ENCODE assay signal across 32 cellular contexts in genomic region chr10:88782222-88782621, GRCh38. TPM values are rescaled to one million over a fixed set of nuclear protein-coding genes. Genes with fewer than 3 reads are reported as not detected.
"Had no signal": no experiment of that assay in that cellular context is flagged by ENCODE, and none has a peak within 500 bp of the region (broad histone marks: within the 10 kb centered on the region; RNA-seq: fewer than 3 reads in every experiment).

No MANE protein-coding gene starts in this region.

- H3K9me3 ChIP-seq: stomach, suprapubic skin, testis, thoracic aorta, thyroid gland, tibial nerve, transverse colon, upper lobe of left lung, upper lobe of right lung, uterus, vagina had no signal

- H3K36me3 Mint-ChIP-seq: stimulated activated effector memory CD8-positive, alpha-beta T cell treated with anti-CD3 and anti-CD28 coated beads, Interleukin-12 subunit alpha, Interleukin-12 subunit beta, amount 100 ng/mL, for 72 hours; stimulated activated memory B cell treated with anti-CD40 and anti-IgM and Interleukin-4, amounts not matched to agents 10 μg/mL and 1 μg/mL and 100 μg/mL, for 72 hours; stimulated activated naive B cell treated with anti-CD40 and anti-IgM and Interleukin-4, amounts not matched to agents 10 μg/mL and 1 μg/mL and 100 μg/mL, for 72 hours; type B pancreatic cell had no signal

- H3K36me3 ChIP-seq: stomach, suprapubic skin, thoracic aorta, thyroid gland, tibial nerve, transverse colon, upper lobe of left lung, upper lobe of right lung, uterus, vagina had no signal

- H3K27me3 ChIP-seq: stomach, suprapubic skin, testis, thyroid gland, tibial nerve, transverse colon, upper lobe of left lung, upper lobe of right lung, uterus, vagina had no signal

- H3K4me3 Mint-ChIP-seq: stimulated activated effector memory CD8-positive, alpha-beta T cell treated with anti-CD3 and anti-CD28 coated beads, Interleukin-12 subunit alpha, Interleukin-12 subunit beta, amount 100 ng/mL, for 72 hours; stimulated activated memory B cell treated with anti-CD40 and anti-IgM and Interleukin-4, amounts not matched to agents 10 μg/mL and 1 μg/mL and 100 μg/mL, for 72 hours; stimulated activated naive B cell treated with anti-CD40 and anti-IgM and Interleukin-4, amounts not matched to agents 10 μg/mL and 1 μg/mL and 100 μg/mL, for 72 hours; stimulated activated naive CD8-positive, alpha-beta T cell treated with anti-CD3 and anti-CD28 coated beads, Interleukin-15, amount 100 ng/mL, for 72 hours; stimulated activated naive CD8-positive, alpha-beta T cell treated with anti-CD3 and anti-CD28 coated beads, Interleukin-15, Interleukin-2, amounts not matched to agents 100 ng/mL and 50 ng/mL, for 24 hours; type B pancreatic cell had no signal

- H3K4me3 ChIP-seq: stomach, suprapubic skin, testis, thoracic aorta, thyroid gland, tibial nerve, transverse colon, upper lobe of left lung, upper lobe of right lung, uterus, vagina had no signal

- H3K27ac ChIP-seq: stomach, suprapubic skin, testis, thoracic aorta, thyroid gland, tibial nerve, transverse colon, upper lobe of left lung, upper lobe of right lung, uterus, vagina had no signal

- H3K4me1 ChIP-seq: stomach, suprapubic skin, testis, thyroid gland, tibial nerve, transverse colon, upper lobe of left lung, upper lobe of right lung, uterus, vagina had no signal

- H3K27me3 Mint-ChIP-seq: stimulated activated naive B cell treated with anti-CD40 and anti-IgM and Interleukin-4, amounts not matched to agents 10 μg/mL and 1 μg/mL and 100 μg/mL, for 72 hours; type B pancreatic cell had no signal

- ATAC-seq: stimulated activated effector memory CD8-positive, alpha-beta T cell treated with anti-CD3 and anti-CD28 coated beads, Interleukin-12 subunit alpha, Interleukin-12 subunit beta, amount 100 ng/mL, for 72 hours; stimulated activated memory B cell treated with anti-CD40 and anti-IgM and Interleukin-4, amounts not matched to agents 10 μg/mL and 1 μg/mL and 100 μg/mL, for 72 hours; stimulated activated naive B cell treated with anti-CD40 and anti-IgM and Interleukin-4, amounts not matched to agents 10 μg/mL and 1 μg/mL and 100 μg/mL, for 72 hours; stimulated activated naive CD8-positive, alpha-beta T cell treated with anti-CD3 and anti-CD28 coated beads, Interleukin-15, amount 100 ng/mL, for 72 hours; stimulated activated naive CD8-positive, alpha-beta T cell treated with anti-CD3 and anti-CD28 coated beads, Interleukin-15, Interleukin-2, amounts not matched to agents 100 U/mL and 50 U/mL, for 24 hours; upper lobe of right lung had no signal

- H3K9me3 Mint-ChIP-seq: stimulated activated effector memory CD8-positive, alpha-beta T cell treated with anti-CD3 and anti-CD28 coated beads, Interleukin-12 subunit alpha, Interleukin-12 subunit beta, amount 100 ng/mL, for 72 hours; stimulated activated memory B cell treated with anti-CD40 and anti-IgM and Interleukin-4, amounts not matched to agents 10 μg/mL and 1 μg/mL and 100 μg/mL, for 72 hours; stimulated activated naive B cell treated with anti-CD40 and anti-IgM and Interleukin-4, amounts not matched to agents 10 μg/mL and 1 μg/mL and 100 μg/mL, for 72 hours; stimulated activated naive CD8-positive, alpha-beta T cell treated with anti-CD3 and anti-CD28 coated beads, Interleukin-15, amount 100 ng/mL, for 72 hours; stimulated activated naive CD8-positive, alpha-beta T cell treated with anti-CD3 and anti-CD28 coated beads, Interleukin-15, Interleukin-2, amounts not matched to agents 100 ng/mL and 50 ng/mL, for 24 hours; type B pancreatic cell had no signal

- DNase-seq: stimulated activated CD4-positive, alpha-beta T cell treated with anti-CD3 and anti-CD28 coated beads, Interleukin-2, amount 100 ng/mL, for 48 hours; stimulated activated CD4-positive, alpha-beta T cell treated with anti-CD3 and anti-CD28 coated beads, Interleukin-4, amount 100 ng/mL, for 1 hour; stimulated activated CD4-positive, alpha-beta T cell treated with anti-CD3 and anti-CD28 coated beads, Interleukin-4, amount 100 ng/mL, for 24 hours; stimulated activated CD4-positive, alpha-beta T cell treated with anti-CD3 and anti-CD28 coated beads, Interleukin-4, amount 100 ng/mL, for 4 hours; stimulated activated CD8-positive, alpha-beta memory T cell treated with anti-CD3 and anti-CD28 coated beads, Interleukin-4, amount 100 ng/mL, for 48 hours; stimulated activated naive B cell treated with anti-CD40 and anti-IgM and Interleukin-4, amounts not matched to agents 10 μg/mL and 1 μg/mL and 100 μg/mL, for 72 hours; stimulated activated naive CD4-positive, alpha-beta T cell; stimulated activated naive CD4-positive, alpha-beta T cell treated with Interleukin-2 at 50 U/mL for 16 hours; stimulated activated naive CD8-positive, alpha-beta T cell treated with anti-CD3 and anti-CD28 coated beads, Interleukin-15, amount 100 ng/mL, for 72 hours; stimulated activated naive CD8-positive, alpha-beta T cell treated with anti-CD3 and anti-CD28 coated beads, Interleukin-15, Interleukin-2, amounts not matched to agents 100 U/mL and 50 U/mL, for 24 hours; stomach; substantia nigra; testis; thyroid gland; transverse colon; trophoblast cell; upper lobe of left lung; upper lobe of right lung; uterus had no signal

- H3K27ac Mint-ChIP-seq: stimulated activated effector memory CD8-positive, alpha-beta T cell treated with anti-CD3 and anti-CD28 coated beads, Interleukin-12 subunit alpha, Interleukin-12 subunit beta, amount 100 ng/mL, for 72 hours; stimulated activated memory B cell treated with anti-CD40 and anti-IgM and Interleukin-4, amounts not matched to agents 10 μg/mL and 1 μg/mL and 100 μg/mL, for 72 hours; stimulated activated naive B cell treated with anti-CD40 and anti-IgM and Interleukin-4, amounts not matched to agents 10 μg/mL and 1 μg/mL and 100 μg/mL, for 72 hours; stimulated activated naive CD8-positive, alpha-beta T cell treated with anti-CD3 and anti-CD28 coated beads, Interleukin-15, amount 100 ng/mL, for 72 hours; stimulated activated naive CD8-positive, alpha-beta T cell treated with anti-CD3 and anti-CD28 coated beads, Interleukin-15, Interleukin-2, amounts not matched to agents 100 ng/mL and 50 ng/mL, for 24 hours; type B pancreatic cell had no signal

- FAIRE-seq: urothelium cell line had no signal

- H3K4me1 Mint-ChIP-seq: stimulated activated effector memory CD8-positive, alpha-beta T cell treated with anti-CD3 and anti-CD28 coated beads, Interleukin-12 subunit alpha, Interleukin-12 subunit beta, amount 100 ng/mL, for 72 hours; stimulated activated memory B cell treated with anti-CD40 and anti-IgM and Interleukin-4, amounts not matched to agents 10 μg/mL and 1 μg/mL and 100 μg/mL, for 72 hours; stimulated activated naive B cell treated with anti-CD40 and anti-IgM and Interleukin-4, amounts not matched to agents 10 μg/mL and 1 μg/mL and 100 μg/mL, for 72 hours had no signal

RNA-seq across cellular contexts. Expression of gene LIPM, which starts 20.3 kb away (rescaled TPM):
- total RNA-seq: stomach, subcutaneous adipose tissue, temporal lobe, testis, thoracic aorta, thyroid gland, tibial nerve, transverse colon, upper lobe of left lung, upper lobe of right lung, ureter, urinary bladder, uterus, vagina had no signal
- polyA plus RNA-seq: stomach, urinary bladder had no signal

RNA-seq across cellular contexts. Expression of gene LIPN, which starts 22.4 kb away (rescaled TPM):
- total RNA-seq: thoracic aorta, thyroid gland, tibial nerve, ureter, urinary bladder, uterus, vagina had no signal
- polyA plus RNA-seq: stomach had no signal
